In the genomic region with DNA sequence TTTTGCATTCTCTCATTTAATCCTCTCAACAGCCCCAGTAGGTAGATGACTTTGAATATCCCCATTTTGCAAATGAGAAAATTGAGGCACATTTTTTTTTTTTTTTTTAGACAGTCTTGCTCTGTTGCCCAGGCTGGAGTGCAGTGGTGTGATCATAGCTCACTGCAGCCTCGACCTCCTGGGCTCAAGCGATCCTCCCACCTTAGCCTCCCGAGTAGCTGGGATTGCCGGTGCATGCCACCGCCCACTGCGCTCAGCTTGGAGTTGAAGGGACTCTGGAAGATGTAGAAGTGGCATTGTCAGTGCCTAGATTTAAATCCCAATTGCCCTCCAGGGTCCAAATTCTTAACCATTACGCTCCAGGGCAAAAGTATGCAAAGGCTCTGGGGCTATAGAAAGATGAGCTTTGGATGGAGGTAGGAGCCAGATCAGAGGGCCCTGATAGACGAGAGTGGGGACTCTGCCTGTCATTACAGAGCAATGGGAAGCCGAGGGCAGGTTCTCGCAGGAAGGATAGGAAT, we compare ENCODE assay signal across 1 cellular context.
TF ChIP-seq lines count a peak whose summit lies in the region.

No MANE protein-coding gene starts in this region.

TF ChIP-seq in IMR-90, 13 proteins besides CTCF, POLR2A, EP300 and RAD21 (continued from another document):
- no peak for TF ChIP-seq MXI1 (IDR thresholded peaks at IDR 0.05; ENCODE audit: borderline replicate concordance, low read depth, low read length)
- no peak for TF ChIP-seq SMC3 (IDR thresholded peaks at IDR 0.05; ENCODE audit: low read depth, low read length)
- TF ChIP-seq, protein P1, sequence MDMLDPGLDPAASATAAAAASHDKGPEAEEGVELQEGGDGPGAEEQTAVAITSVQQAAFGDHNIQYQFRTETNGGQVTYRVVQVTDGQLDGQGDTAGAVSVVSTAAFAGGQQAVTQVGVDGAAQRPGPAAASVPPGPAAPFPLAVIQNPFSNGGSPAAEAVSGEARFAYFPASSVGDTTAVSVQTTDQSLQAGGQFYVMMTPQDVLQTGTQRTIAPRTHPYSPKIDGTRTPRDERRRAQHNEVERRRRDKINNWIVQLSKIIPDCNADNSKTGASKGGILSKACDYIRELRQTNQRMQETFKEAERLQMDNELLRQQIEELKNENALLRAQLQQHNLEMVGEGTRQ (IDR thresholded peaks at IDR 0.05; ENCODE audit: low read depth, low read length): no peak
- TF ChIP-seq, protein P2, sequence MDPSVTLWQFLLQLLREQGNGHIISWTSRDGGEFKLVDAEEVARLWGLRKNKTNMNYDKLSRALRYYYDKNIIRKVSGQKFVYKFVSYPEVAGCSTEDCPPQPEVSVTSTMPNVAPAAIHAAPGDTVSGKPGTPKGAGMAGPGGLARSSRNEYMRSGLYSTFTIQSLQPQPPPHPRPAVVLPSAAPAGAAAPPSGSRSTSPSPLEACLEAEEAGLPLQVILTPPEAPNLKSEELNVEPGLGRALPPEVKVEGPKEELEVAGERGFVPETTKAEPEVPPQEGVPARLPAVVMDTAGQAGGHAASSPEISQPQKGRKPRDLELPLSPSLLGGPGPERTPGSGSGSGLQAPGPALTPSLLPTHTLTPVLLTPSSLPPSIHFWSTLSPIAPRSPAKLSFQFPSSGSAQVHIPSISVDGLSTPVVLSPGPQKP (IDR thresholded peaks at IDR 0.05; ENCODE audit: borderline replicate concordance, low read depth, low read length): no peak
- TF ChIP-seq NFE2L2 (IDR thresholded peaks at IDR 0.05; ENCODE audit: low read depth, low read length): no peak
- TF ChIP-seq RFX5 (IDR thresholded peaks at IDR 0.05; ENCODE audit: low read depth, low read length): no peak
- no peak for TF ChIP-seq MAFK (IDR thresholded peaks at IDR 0.05; ENCODE audit: low read depth, low read length)
- no peak for TF ChIP-seq RCOR1 (IDR thresholded peaks at IDR 0.05; ENCODE audit: insufficient replicate concordance, low read length)
